ENCODE assay signal across 8 cellular contexts in the genomic region with DNA sequence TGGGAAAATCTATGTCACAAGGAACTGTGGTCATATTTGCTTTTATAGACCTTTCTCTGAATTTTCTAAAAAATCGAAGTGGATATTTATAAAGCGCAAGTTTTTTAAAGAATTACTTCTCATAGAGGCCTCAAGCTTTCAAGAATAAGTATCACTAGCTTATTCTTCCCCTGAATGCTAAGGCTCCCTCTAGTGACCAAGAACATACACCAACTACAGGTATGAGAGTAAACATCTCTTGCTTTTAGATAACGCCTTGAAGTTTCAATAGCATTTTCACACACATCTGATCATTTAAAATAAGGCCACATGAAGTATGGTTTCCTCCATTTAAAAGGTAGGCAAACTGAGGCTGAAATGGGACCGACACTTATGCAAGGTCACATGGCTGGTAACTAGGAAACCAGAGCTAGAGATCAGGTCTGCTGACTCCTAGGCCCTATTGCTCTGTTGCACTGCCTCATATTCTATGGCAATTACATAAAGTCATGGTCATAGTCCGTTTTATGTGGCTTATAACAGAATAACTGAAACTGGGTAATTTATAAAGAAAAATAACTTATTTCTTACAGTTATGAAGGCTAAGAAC.
A peak's percentile ranks its signal among the peaks of the same experiment; 100 is the strongest.
DNase-seq lines count a peak whose midpoint lies in the region; ATAC-seq, FAIRE-seq and TF ChIP-seq lines count a peak whose summit lies in the region.

No MANE protein-coding gene starts in this region.

- DNase-seq in AG04449 (ENCODE audit: low read depth, low spot score) (no peak), GM18507 (ENCODE audit: extremely low spot score, insufficient read length, low read depth) (no peak), NCI-H2196 (lab: John Stamatoyannopoulos, UW; ENCODE audit: unreplicated experiment) (peak; percentile 61), astrocyte of the spinal cord (ENCODE audit: low read depth, low spot score) (peak; percentile 75), kidney tubule cell (ENCODE audit: low spot score) (peak; percentile 68), ureter (ENCODE audit: low spot score) (no peak), GF-D8 (lab: John Stamatoyannopoulos, UW) (no peak)

- peak; percentile 55 for ATAC-seq in HG03045 (IDR thresholded peaks at IDR 0.05; ENCODE audit: unreplicated experiment)

- TF ChIP-seq CTCF in AG04449 (IDR thresholded peaks at IDR 0.05; ENCODE audit: insufficient read depth, low read length, missing control alignments) = peak; percentile 62
- peak; percentile 83 for TF ChIP-seq CTCF in astrocyte of the spinal cord (IDR thresholded peaks at IDR 0.05; ENCODE audit: low read depth, low read length)

- POLR2A ChIA-PET in AG04449 (lab: Yijun Ruan, JAX) = interaction anchor here (1.6 kb wide), 1 partner anchor 14 kb away, joined by 4 read pairs; no protein-coding TSS in a partner anchor

- FAIRE-seq in GM18507 (lab: Jason Lieb, UNC) = peak; percentile 5

- H3K4me3 ChIP-seq in AG04449 (ENCODE audit: low read depth, low read length) (no peak overlapping the region), astrocyte of the spinal cord (ENCODE audit: low read depth, low read length) (no peak overlapping the region)

- CTCF ChIA-PET in AG04449 (lab: Yijun Ruan, JAX) = interaction anchor here (0.6 to 7.6 kb wide), 64 partner anchors 8 to 1030 kb away, joined by 3 to 154 read pairs (median 5); a partner anchor contains a TSS

- in situ Hi-C loops in astrocyte of the spinal cord (cut with HindIII; ENCODE audit: low sequenced_read_pairs) = no loop called here

Comparison
In these comparisons a context has a peak if more than half of its experiments do, and no peak if none do; other contexts are left out.
1. DNase-seq: peak in NCI-H2196 (single experiment), astrocyte of the spinal cord (single experiment) and kidney tubule cell (single experiment); none in AG04449 (single experiment), GM18507 (single experiment), ureter (single experiment) and GF-D8 (single experiment).